1 cellular context compared by ENCODE assay signal in the genomic region with DNA sequence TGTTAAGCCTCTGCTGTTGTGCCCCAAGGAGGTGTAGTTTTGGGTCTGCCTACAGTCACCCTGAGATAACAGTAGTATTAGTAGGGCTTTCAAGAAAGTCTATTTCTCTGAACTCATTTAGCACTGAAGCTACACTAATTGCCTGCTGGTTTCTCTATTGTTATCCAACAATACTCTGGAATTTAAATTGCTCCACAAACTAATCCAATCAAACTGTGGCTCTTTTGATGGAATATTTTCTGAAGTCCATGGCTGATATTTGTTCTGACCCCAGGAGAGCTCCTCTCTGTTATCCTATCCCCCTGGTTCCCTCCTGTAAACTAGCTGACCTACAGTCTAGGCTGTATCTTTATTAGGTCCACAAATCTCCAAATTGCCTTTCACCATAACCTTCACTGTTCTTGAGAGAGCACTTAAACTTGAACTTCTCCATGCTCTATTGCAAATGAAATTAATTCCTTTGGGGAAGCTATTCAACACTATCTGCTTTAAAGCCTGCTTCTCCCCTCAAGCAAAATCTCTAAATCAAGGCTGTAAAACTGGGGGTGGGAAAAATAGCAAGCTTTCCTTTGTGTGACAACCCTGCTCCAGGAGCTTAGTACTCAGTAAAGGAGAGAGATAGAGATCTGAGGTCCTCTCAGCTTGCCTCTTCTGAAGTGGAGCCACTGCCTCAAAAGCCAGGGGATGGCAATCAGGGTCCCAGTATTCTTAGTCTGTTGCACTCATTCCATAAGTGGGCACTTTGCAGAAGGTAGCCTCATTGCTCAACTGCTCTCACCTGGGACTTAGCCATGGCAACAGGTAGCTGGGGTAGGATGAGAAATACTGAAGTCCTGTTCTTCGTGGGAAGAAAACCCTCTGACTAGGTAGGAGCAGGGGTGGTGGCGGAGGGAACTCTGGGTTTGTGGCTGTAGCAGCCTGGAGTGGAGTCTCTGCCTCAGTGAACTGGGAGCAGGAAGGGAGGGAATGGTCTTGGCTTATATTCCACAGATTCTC.
TF ChIP-seq lines count a peak whose summit lies in the region.

No MANE protein-coding gene starts in this region.

TF ChIP-seq in HEK293, 187 proteins besides CTCF, POLR2A, EP300 and RAD21 (continued from another document and continues in another):
- TF ChIP-seq, protein P1, sequence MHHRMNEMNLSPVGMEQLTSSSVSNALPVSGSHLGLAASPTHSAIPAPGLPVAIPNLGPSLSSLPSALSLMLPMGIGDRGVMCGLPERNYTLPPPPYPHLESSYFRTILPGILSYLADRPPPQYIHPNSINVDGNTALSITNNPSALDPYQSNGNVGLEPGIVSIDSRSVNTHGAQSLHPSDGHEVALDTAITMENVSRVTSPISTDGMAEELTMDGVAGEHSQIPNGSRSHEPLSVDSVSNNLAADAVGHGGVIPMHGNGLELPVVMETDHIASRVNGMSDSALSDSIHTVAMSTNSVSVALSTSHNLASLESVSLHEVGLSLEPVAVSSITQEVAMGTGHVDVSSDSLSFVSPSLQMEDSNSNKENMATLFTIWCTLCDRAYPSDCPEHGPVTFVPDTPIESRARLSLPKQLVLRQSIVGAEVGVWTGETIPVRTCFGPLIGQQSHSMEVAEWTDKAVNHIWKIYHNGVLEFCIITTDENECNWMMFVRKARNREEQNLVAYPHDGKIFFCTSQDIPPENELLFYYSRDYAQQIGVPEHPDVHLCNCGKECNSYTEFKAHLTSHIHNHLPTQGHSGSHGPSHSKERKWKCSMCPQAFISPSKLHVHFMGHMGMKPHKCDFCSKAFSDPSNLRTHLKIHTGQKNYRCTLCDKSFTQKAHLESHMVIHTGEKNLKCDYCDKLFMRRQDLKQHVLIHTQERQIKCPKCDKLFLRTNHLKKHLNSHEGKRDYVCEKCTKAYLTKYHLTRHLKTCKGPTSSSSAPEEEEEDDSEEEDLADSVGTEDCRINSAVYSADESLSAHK (tag by site-specific recombination; IDR thresholded peaks at IDR 0.05), result peak; percentile 87
- TF ChIP-seq TRIM28 (IDR thresholded peaks at IDR 0.05; ENCODE audit: borderline replicate concordance, low read length) (0 out of 2 replicates have a peak, but pooled peaks have one; percentile 21), ZNF354C (tag by site-specific recombination; IDR thresholded peaks at IDR 0.05; ENCODE audit: borderline replicate concordance, low read depth) (no peak), ZNF214 (tag by site-specific recombination; IDR thresholded peaks at IDR 0.05; ENCODE audit: borderline replicate concordance) (no peak), MYNN (tag by site-specific recombination; IDR thresholded peaks at IDR 0.05; ENCODE audit: borderline replicate concordance) (no peak), SCRT2 (tag by site-specific recombination; IDR thresholded peaks at IDR 0.05) (peak; percentile 90), ZIC2 (tag by site-specific recombination; IDR thresholded peaks at IDR 0.05) (peak; percentile 70), ZFP37 (tag by site-specific recombination; IDR thresholded peaks at IDR 0.05) (no peak), ZBTB48 (tag by site-specific recombination; IDR thresholded peaks at IDR 0.05) (no peak), ZNF777 (tag by site-specific recombination; IDR thresholded peaks at IDR 0.05; ENCODE audit: borderline replicate concordance) (no peak), ZNF157 (tag by site-specific recombination; IDR thresholded peaks at IDR 0.05) (no peak), ZNF239 (tag by site-specific recombination; IDR thresholded peaks at IDR 0.05) (no peak), ZNF112 (tag by site-specific recombination; IDR thresholded peaks at IDR 0.05) (no peak), ZFHX2 (tag by site-specific recombination; conservative IDR thresholded peaks at IDR 0.05) (no peak), ZXDB (tag by site-specific recombination; IDR thresholded peaks at IDR 0.05) (0 out of 2 replicates have a peak, but pooled peaks have one; percentile 46), GLI4 (tag by site-specific recombination; IDR thresholded peaks at IDR 0.05) (no peak), ZNF776 (tag by site-specific recombination; IDR thresholded peaks at IDR 0.05; ENCODE audit: borderline replicate concordance) (no peak), ZNF701 (tag by site-specific recombination; IDR thresholded peaks at IDR 0.05) (no peak), ZNF394 (tag by site-specific recombination; IDR thresholded peaks at IDR 0.05; ENCODE audit: borderline replicate concordance) (no peak), ZNF670 (tag by site-specific recombination; IDR thresholded peaks at IDR 0.05; ENCODE audit: low read depth) (no peak), OSR2 (tag by site-specific recombination; IDR thresholded peaks at IDR 0.05) (peak; percentile 82), ZNF114 (tag by site-specific recombination; IDR thresholded peaks at IDR 0.05) (no peak), ZNF350 (tag by site-specific recombination; IDR thresholded peaks at IDR 0.05) (no peak), GLIS1 (tag by site-specific recombination; IDR thresholded peaks at IDR 0.05) (peak; percentile 95), ZSCAN16 (tag by site-specific recombination; IDR thresholded peaks at IDR 0.05) (0 out of 2 replicates have a peak, but pooled peaks have one; percentile 52), TCF7L2 (IDR thresholded peaks at IDR 0.05; ENCODE audit: borderline replicate concordance, low read depth, low read length) (no peak), ZNF202 (tag by site-specific recombination; IDR thresholded peaks at IDR 0.05; ENCODE audit: borderline replicate concordance) (no peak), ZNF140 (tag by site-specific recombination; IDR thresholded peaks at IDR 0.05) (no peak), ZNF391 (tag by site-specific recombination; IDR thresholded peaks at IDR 0.05; ENCODE audit: borderline replicate concordance, low read depth) (no peak), SALL2 (tag by site-specific recombination; IDR thresholded peaks at IDR 0.05; ENCODE audit: borderline replicate concordance) (no peak), ZBTB1 (tag by site-specific recombination; IDR thresholded peaks at IDR 0.05) (no peak), ZNF561 (tag by site-specific recombination; IDR thresholded peaks at IDR 0.05; ENCODE audit: borderline replicate concordance) (peak; percentile 45; the same call in 1 of the 2 replicates), ZNF596 (tag by site-specific recombination; IDR thresholded peaks at IDR 0.05) (peak; percentile 37), SP2 (tag by site-specific recombination; IDR thresholded peaks at IDR 0.05) (no peak), ZNF423 (tag by site-specific recombination; IDR thresholded peaks at IDR 0.05) (peak; percentile 77), ZNF530 (tag by site-specific recombination; IDR thresholded peaks at IDR 0.05; ENCODE audit: low read depth) (no peak), ZNF658 (tag by site-specific recombination; IDR thresholded peaks at IDR 0.05) (no peak), KLF8 (tag by site-specific recombination; IDR thresholded peaks at IDR 0.05) (no peak), SCRT1 (tag by site-specific recombination; IDR thresholded peaks at IDR 0.05; ENCODE audit: borderline replicate concordance) (peak; percentile 79; the same call in 1 of the 2 replicates), ZBTB7A (tag by site-specific recombination; IDR thresholded peaks at IDR 0.05; ENCODE audit: low read depth) (no peak)
- TF ChIP-seq, protein P2, sequence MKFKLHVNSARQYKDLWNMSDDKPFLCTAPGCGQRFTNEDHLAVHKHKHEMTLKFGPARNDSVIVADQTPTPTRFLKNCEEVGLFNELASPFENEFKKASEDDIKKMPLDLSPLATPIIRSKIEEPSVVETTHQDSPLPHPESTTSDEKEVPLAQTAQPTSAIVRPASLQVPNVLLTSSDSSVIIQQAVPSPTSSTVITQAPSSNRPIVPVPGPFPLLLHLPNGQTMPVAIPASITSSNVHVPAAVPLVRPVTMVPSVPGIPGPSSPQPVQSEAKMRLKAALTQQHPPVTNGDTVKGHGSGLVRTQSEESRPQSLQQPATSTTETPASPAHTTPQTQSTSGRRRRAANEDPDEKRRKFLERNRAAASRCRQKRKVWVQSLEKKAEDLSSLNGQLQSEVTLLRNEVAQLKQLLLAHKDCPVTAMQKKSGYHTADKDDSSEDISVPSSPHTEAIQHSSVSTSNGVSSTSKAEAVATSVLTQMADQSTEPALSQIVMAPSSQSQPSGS (tag by site-specific recombination; IDR thresholded peaks at IDR 0.05; ENCODE audit: low read depth), result no peak
- TF ChIP-seq, protein P3, sequence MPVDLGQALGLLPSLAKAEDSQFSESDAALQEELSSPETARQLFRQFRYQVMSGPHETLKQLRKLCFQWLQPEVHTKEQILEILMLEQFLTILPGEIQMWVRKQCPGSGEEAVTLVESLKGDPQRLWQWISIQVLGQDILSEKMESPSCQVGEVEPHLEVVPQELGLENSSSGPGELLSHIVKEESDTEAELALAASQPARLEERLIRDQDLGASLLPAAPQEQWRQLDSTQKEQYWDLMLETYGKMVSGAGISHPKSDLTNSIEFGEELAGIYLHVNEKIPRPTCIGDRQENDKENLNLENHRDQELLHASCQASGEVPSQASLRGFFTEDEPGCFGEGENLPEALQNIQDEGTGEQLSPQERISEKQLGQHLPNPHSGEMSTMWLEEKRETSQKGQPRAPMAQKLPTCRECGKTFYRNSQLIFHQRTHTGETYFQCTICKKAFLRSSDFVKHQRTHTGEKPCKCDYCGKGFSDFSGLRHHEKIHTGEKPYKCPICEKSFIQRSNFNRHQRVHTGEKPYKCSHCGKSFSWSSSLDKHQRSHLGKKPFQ (tag by site-specific recombination; IDR thresholded peaks at IDR 0.05), result peak; percentile 92
- TF ChIP-seq, protein P4, sequence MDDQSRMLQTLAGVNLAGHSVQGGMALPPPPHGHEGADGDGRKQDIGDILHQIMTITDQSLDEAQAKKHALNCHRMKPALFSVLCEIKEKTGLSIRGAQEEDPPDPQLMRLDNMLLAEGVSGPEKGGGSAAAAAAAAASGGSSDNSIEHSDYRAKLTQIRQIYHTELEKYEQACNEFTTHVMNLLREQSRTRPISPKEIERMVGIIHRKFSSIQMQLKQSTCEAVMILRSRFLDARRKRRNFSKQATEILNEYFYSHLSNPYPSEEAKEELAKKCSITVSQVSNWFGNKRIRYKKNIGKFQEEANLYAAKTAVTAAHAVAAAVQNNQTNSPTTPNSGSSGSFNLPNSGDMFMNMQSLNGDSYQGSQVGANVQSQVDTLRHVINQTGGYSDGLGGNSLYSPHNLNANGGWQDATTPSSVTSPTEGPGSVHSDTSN (CRISPR knock-in tag; IDR thresholded peaks at IDR 0.05), result no peak
- TF ChIP-seq, protein P5, sequence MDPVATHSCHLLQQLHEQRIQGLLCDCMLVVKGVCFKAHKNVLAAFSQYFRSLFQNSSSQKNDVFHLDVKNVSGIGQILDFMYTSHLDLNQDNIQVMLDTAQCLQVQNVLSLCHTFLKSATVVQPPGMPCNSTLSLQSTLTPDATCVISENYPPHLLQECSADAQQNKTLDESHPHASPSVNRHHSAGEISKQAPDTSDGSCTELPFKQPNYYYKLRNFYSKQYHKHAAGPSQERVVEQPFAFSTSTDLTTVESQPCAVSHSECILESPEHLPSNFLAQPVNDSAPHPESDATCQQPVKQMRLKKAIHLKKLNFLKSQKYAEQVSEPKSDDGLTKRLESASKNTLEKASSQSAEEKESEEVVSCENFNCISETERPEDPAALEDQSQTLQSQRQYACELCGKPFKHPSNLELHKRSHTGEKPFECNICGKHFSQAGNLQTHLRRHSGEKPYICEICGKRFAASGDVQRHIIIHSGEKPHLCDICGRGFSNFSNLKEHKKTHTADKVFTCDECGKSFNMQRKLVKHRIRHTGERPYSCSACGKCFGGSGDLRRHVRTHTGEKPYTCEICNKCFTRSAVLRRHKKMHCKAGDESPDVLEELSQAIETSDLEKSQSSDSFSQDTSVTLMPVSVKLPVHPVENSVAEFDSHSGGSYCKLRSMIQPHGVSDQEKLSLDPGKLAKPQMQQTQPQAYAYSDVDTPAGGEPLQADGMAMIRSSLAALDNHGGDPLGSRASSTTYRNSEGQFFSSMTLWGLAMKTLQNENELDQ (tag by site-specific recombination; IDR thresholded peaks at IDR 0.05; ENCODE audit: low read depth), result 0 out of 2 replicates have a peak, but pooled peaks have one; percentile 42
- TF ChIP-seq, protein P6, sequence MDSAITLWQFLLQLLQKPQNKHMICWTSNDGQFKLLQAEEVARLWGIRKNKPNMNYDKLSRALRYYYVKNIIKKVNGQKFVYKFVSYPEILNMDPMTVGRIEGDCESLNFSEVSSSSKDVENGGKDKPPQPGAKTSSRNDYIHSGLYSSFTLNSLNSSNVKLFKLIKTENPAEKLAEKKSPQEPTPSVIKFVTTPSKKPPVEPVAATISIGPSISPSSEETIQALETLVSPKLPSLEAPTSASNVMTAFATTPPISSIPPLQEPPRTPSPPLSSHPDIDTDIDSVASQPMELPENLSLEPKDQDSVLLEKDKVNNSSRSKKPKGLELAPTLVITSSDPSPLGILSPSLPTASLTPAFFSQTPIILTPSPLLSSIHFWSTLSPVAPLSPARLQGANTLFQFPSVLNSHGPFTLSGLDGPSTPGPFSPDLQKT (IDR thresholded peaks at IDR 0.05; ENCODE audit: borderline replicate concordance, low read depth, low read length), result no peak
- TF ChIP-seq, protein P7, sequence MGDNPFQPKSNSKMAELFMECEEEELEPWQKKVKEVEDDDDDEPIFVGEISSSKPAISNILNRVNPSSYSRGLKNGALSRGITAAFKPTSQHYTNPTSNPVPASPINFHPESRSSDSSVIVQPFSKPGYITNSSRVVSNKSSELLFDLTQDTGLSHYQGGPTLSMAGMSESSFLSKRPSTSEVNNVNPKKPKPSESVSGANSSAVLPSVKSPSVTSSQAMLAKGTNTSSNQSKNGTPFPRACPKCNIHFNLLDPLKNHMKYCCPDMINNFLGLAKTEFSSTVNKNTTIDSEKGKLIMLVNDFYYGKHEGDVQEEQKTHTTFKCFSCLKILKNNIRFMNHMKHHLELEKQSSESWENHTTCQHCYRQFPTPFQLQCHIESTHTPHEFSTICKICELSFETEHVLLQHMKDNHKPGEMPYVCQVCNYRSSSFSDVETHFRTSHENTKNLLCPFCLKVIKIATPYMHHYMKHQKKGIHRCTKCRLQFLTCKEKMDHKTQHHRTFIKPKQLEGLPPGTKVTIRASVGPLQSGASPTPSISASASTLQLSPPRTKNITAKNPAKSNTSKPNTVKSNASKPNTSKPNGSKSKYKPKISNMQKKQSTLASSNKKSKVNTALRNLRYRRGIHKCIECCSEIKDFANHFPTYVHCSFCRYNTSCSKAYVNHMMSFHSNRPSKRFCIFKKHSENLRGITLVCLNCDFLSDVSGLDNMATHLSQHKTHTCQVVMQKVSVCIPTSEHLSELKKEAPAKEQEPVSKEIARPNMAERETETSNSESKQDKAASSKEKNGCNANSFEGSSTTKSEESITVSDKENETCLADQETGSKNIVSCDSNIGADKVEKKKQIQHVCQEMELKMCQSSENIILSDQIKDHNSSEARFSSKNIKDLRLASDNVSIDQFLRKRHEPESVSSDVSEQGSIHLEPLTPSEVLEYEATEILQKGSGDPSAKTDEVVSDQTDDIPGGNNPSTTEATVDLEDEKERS (tag by site-specific recombination; IDR thresholded peaks at IDR 0.05), result no peak
- TF ChIP-seq, protein P8, sequence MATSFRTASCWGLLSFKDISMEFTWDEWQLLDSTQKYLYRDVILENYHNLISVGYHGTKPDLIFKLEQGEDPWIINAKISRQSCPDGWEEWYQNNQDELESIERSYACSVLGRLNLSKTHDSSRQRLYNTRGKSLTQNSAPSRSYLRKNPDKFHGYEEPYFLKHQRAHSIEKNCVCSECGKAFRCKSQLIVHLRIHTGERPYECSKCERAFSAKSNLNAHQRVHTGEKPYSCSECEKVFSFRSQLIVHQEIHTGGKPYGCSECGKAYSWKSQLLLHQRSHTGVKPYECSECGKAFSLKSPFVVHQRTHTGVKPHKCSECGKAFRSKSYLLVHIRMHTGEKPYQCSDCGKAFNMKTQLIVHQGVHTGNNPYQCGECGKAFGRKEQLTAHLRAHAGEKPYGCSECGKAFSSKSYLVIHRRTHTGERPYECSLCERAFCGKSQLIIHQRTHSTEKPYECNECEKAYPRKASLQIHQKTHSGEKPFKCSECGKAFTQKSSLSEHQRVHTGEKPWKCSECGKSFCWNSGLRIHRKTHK (tag by site-specific recombination; IDR thresholded peaks at IDR 0.05), result no peak
